13 cellular contexts compared by ENCODE assay signal in genomic region chr4:100017627-100018310, GRCh38.
DNase-seq lines count a peak whose midpoint lies in the region; ATAC-seq and TF ChIP-seq lines count a peak whose summit lies in the region.
"Had no signal": no experiment of that assay in that cellular context is flagged by ENCODE, and none has a peak within 500 bp of the region (broad histone marks: within the 10 kb centered on the region; RNA-seq: fewer than 3 reads in every experiment).

No MANE protein-coding gene starts in this region.

- DNase-seq in glomerular visceral epithelial cell (ENCODE audit: extremely low spot score) = peak; percentile 15
- no peak for DNase-seq in GM13976 (ENCODE audit: low spot score)
- no peak for DNase-seq in CD8-positive, alpha-beta memory T cell
- DNase-seq in Caco-2 = no peak
- DNase-seq in GM10266 (ENCODE audit: extremely low spot score) = no peak
- DNase-seq: hippocampal formation; NCI-H187; stimulated activated naive CD4-positive, alpha-beta T cell had no signal

- in situ Hi-C loops in GM13976 (cut with MboI; ENCODE audit: low sequenced_read_pairs, unreplicated experiment) = no loop called here

- H3K4me3 Mint-ChIP-seq in CD8-positive, alpha-beta memory T cell = no peak overlapping the region
- no peak overlapping the region for H3K4me3 Mint-ChIP-seq in Caco-2 (ENCODE audit: unreplicated experiment)
- H3K4me3 Mint-ChIP-seq: dendritic cell treated with granulocyte-macrophage colony-stimulating factor and Interleukin-4, amounts not matched to agents 40 ng/mL and 50 ng/mL, for 4 days had no signal

- H3K4me1 Mint-ChIP-seq in CD8-positive, alpha-beta memory T cell = no peaks in the 10 kb centered on the region
- no peaks in the 10 kb centered on the region for H3K4me1 Mint-ChIP-seq in Caco-2 (ENCODE audit: low read depth, unreplicated experiment)

- H3K9me3 ChIP-seq in CD8-positive, alpha-beta memory T cell (ENCODE audit: low read length) = no peaks in the 10 kb centered on the region
- no peaks in the 10 kb centered on the region for H3K9me3 ChIP-seq in Caco-2

- H3K36me3 ChIP-seq in CD8-positive, alpha-beta memory T cell (ENCODE audit: insufficient read depth, low read length) = no peaks in the 10 kb centered on the region
- H3K36me3 ChIP-seq in Caco-2 (ENCODE audit: control insufficient read depth, insufficient read depth, low read length) = no peaks in the 10 kb centered on the region

- TF ChIP-seq CTCF in GM13976 (IDR thresholded peaks at IDR 0.05; ENCODE audit: borderline replicate concordance, control extremely low read depth, extremely low read depth, insufficient read depth, missing control alignments) = no peak
- no peak for TF ChIP-seq CTCF in Caco-2 (IDR thresholded peaks at IDR 0.05; ENCODE audit: insufficient read depth in 1 of 2, low read depth in 1 of 2, low read length in 1 of 2, severe bottlenecking in 1 of 2, unreplicated experiment in 1 of 2)
- no peak for TF ChIP-seq CTCF in GM10266 (IDR thresholded peaks at IDR 0.05; ENCODE audit: control insufficient read depth, insufficient read depth, low read depth, missing control alignments)

- POLR2A ChIA-PET in CD8-positive, alpha-beta memory T cell (lab: Charles Lee) = no interaction called here
- POLR2A ChIA-PET in Caco-2 (lab: Charles Lee) = no interaction called here

- intact Hi-C loops in Caco-2 (cut with micrococcal nuclease; ENCODE audit: unreplicated experiment) = no loop called here

- H3K27ac Mint-ChIP-seq in CD8-positive, alpha-beta memory T cell = no peak overlapping the region
- H3K27ac Mint-ChIP-seq in Caco-2 (ENCODE audit: unreplicated experiment) = no peak overlapping the region
- H3K27ac Mint-ChIP-seq: activated T-helper 2 cell treated with anti-CD3 and anti-CD28 coated beads, Interferon-gamma antibody, Interleukin-2, Interleukin-4, amounts not matched to agents 10 μg/mL and 5 μg/mL and 100 μg/mL, durations not matched to agents 14 hours and 24 hours and 36 hours; dendritic cell treated with granulocyte-macrophage colony-stimulating factor and Interleukin-4, amounts not matched to agents 40 ng/mL and 50 ng/mL, for 4 days had no signal

- no peaks in the 10 kb centered on the region for H3K27me3 ChIP-seq in CD8-positive, alpha-beta memory T cell (ENCODE audit: insufficient read depth, low read length, poor library complexity, severe bottlenecking)
- H3K27me3 ChIP-seq in Caco-2 (replicated peaks; ENCODE audit: control insufficient read depth, insufficient read depth, low read length) = no peaks in the 10 kb centered on the region

- peak; percentile 46 for ATAC-seq in GM18520 (IDR thresholded peaks at IDR 0.05; ENCODE audit: unreplicated experiment)
- ATAC-seq in GM21825 (IDR thresholded peaks at IDR 0.05; ENCODE audit: unreplicated experiment) = peak; percentile 60
- ATAC-seq in HG03442 (IDR thresholded peaks at IDR 0.05; ENCODE audit: unreplicated experiment) = peak; percentile 76

- no peak overlapping the region for H3K27ac ChIP-seq in CD8-positive, alpha-beta memory T cell (ENCODE audit: low read depth, low read length)

- CTCF ChIA-PET in CD8-positive, alpha-beta memory T cell (lab: Charles Lee) = no interaction called here
- CTCF ChIA-PET in Caco-2 (lab: Charles Lee) = no interaction called here

- no peaks in the 10 kb centered on the region for H3K4me1 ChIP-seq in CD8-positive, alpha-beta memory T cell (ENCODE audit: insufficient read depth, low read length)
- no peaks in the 10 kb centered on the region for H3K4me1 ChIP-seq in Caco-2

- H3K4me3 ChIP-seq in CD8-positive, alpha-beta memory T cell (ENCODE audit: low read length) = no peak overlapping the region
- H3K4me3 ChIP-seq in Caco-2 (ENCODE audit: low read depth, low read length) = no peak overlapping the region

- BruUV-seq in Caco-2 (replicated peaks; lab: Mats Ljungman, UMichigan) = no TSS peak

- peaks cover 4 to 16% of the 10 kb centered on the region in 2 donors for H3K27me3 Mint-ChIP-seq in CD8-positive, alpha-beta memory T cell
- peaks cover 9% of the 10 kb centered on the region for H3K27me3 Mint-ChIP-seq in Caco-2 (ENCODE audit: insufficient read depth, unreplicated experiment)
- H3K27me3 Mint-ChIP-seq: dendritic cell treated with granulocyte-macrophage colony-stimulating factor and Interleukin-4, amounts not matched to agents 40 ng/mL and 50 ng/mL, for 4 days had no signal

- no peaks in the 10 kb centered on the region for H3K9me3 Mint-ChIP-seq in CD8-positive, alpha-beta memory T cell
- H3K9me3 Mint-ChIP-seq in Caco-2 (ENCODE audit: unreplicated experiment) = peaks cover 9% of the 10 kb centered on the region
- H3K9me3 Mint-ChIP-seq: activated T-helper 2 cell treated with anti-CD3 and anti-CD28 coated beads, Interferon-gamma antibody, Interleukin-2, Interleukin-4, amounts not matched to agents 10 μg/mL and 5 μg/mL and 100 μg/mL, durations not matched to agents 14 hours and 24 hours and 36 hours had no signal

- peaks cover 0 to 4% (median 0%) of the 10 kb centered on the region in 3 donors for H3K36me3 Mint-ChIP-seq in CD8-positive, alpha-beta memory T cell
- H3K36me3 Mint-ChIP-seq in Caco-2 (ENCODE audit: insufficient read depth, unreplicated experiment) = no peaks in the 10 kb centered on the region
